ENCODE assay signal across 15 cellular contexts in genomic region chr5:122736086-122736485, GRCh38. TPM values are rescaled to one million over a fixed set of nuclear protein-coding genes. Genes with fewer than 3 reads are reported as not detected.
DNase-seq lines count a peak whose midpoint lies in the region; ATAC-seq and TF ChIP-seq lines count a peak whose summit lies in the region.
"Had no signal": no experiment of that assay in that cellular context is flagged by ENCODE, and none has a peak within 500 bp of the region (broad histone marks: within the 10 kb centered on the region; RNA-seq: fewer than 3 reads in every experiment).

No MANE protein-coding gene starts in this region.

- POLR2A ChIA-PET in activated B cell treated with CpG ODN at 0.5 μM for 24 hours (lab: Charles Lee) = interaction anchor here (0.8 to 1.1 kb wide), 3 partner anchors 16 to 39 kb away, joined by 3 to 4 read pairs (median 3); no protein-coding TSS in a partner anchor

- H3K4me1 Mint-ChIP-seq in activated B cell treated with CpG ODN at 0.5 μM for 24 hours = peaks cover 18% of the 10 kb centered on the region

- no peaks in the 10 kb centered on the region for H3K27me3 Mint-ChIP-seq in activated B cell treated with CpG ODN at 0.5 μM for 24 hours

- CTCF ChIA-PET in activated B cell treated with CpG ODN at 0.5 μM for 24 hours (lab: Charles Lee) = no interaction called here

- intact Hi-C loops in activated B cell treated with CpG ODN at 0.5 μM for 24 hours (cut with micrococcal nuclease) = loop anchor here (5.0 kb wide), 2 partner anchors 34 to 41 kb away; partner anchors contain the start of gene SNX2
- intact Hi-C loops in head of caudate nucleus (cut with DNase I) = no loop called here

- ATAC-seq in GM21367 (IDR thresholded peaks at IDR 0.05; ENCODE audit: unreplicated experiment) = peak; percentile 78
- ATAC-seq in HG03097 (IDR thresholded peaks at IDR 0.05; ENCODE audit: low FRiP score, unreplicated experiment) = peak; percentile 95
- ATAC-seq in activated B cell treated with CpG ODN at 0.5 μM for 24 hours (ENCODE audit: low read depth) = peak; percentile 95
- ATAC-seq: left colon had no signal

- no peaks in the 10 kb centered on the region for H3K36me3 Mint-ChIP-seq in activated B cell treated with CpG ODN at 0.5 μM for 24 hours (ENCODE audit: low read depth)

- DNase-seq in GM13977 (ENCODE audit: low spot score) = peak; percentile 28
- no peak for DNase-seq in activated B cell treated with CpG ODN at 0.5 μM for 24 hours
- DNase-seq in NCI-H748 treated with DMSO at 0.1 percent for 48 hours (lab: John Stamatoyannopoulos, UW) = no peak
- no peak for DNase-seq in head of caudate nucleus
- DNase-seq in AML-193 (lab: John Stamatoyannopoulos, UW) = no peak
- no peak for DNase-seq in SHP77 (lab: John Stamatoyannopoulos, UW)
- DNase-seq: activated gamma-delta T cell, caudate nucleus, left colon, NCI-H524 treated with DMSO at 0.1 percent for 48 hours, occipital lobe, SIG-M5 had no signal

- H3K4me3 Mint-ChIP-seq in activated B cell treated with CpG ODN at 0.5 μM for 24 hours = peak overlapping the region; percentile 9
- H3K4me3 Mint-ChIP-seq: stimulated activated naive CD8-positive, alpha-beta T cell treated with anti-CD3 and anti-CD28 coated beads, Interleukin-15, Interleukin-2, amounts not matched to agents 100 ng/mL and 50 ng/mL, for 24 hours had no signal

- H3K9me3 Mint-ChIP-seq in activated B cell treated with CpG ODN at 0.5 μM for 24 hours = no peaks in the 10 kb centered on the region
- H3K9me3 Mint-ChIP-seq: stimulated activated naive CD8-positive, alpha-beta T cell treated with anti-CD3 and anti-CD28 coated beads, Interleukin-15, Interleukin-2, amounts not matched to agents 100 ng/mL and 50 ng/mL, for 24 hours had no signal

- H3K27ac Mint-ChIP-seq in activated B cell treated with CpG ODN at 0.5 μM for 24 hours = peak overlapping the region; percentile 26
- H3K27ac Mint-ChIP-seq: stimulated activated naive CD8-positive, alpha-beta T cell treated with anti-CD3 and anti-CD28 coated beads, Interleukin-15, Interleukin-2, amounts not matched to agents 100 ng/mL and 50 ng/mL, for 24 hours had no signal

- no peak for TF ChIP-seq CTCF in GM13977 (IDR thresholded peaks at IDR 0.05; ENCODE audit: extremely low read depth, insufficient read depth, missing control alignments)
- TF ChIP-seq CTCF in activated B cell treated with CpG ODN at 0.5 μM for 24 hours (IDR thresholded peaks at IDR 0.05) = no peak

- in situ Hi-C loops in GM13977 (cut with MboI; ENCODE audit: low pct_unique_long_range_greater_than_20kb, low sequenced_read_pairs, unreplicated experiment) = no loop called here

RNA-seq across cellular contexts. Expression of gene SNX2, which starts 38.8 kb away (rescaled TPM):
- 145 and 146 TPM in 2 replicates for total RNA-seq in activated B cell treated with CpG ODN at 0.5 μM for 24 hours
